Comparison of ENCODE assay signal across 26 cellular contexts in the genomic region with DNA sequence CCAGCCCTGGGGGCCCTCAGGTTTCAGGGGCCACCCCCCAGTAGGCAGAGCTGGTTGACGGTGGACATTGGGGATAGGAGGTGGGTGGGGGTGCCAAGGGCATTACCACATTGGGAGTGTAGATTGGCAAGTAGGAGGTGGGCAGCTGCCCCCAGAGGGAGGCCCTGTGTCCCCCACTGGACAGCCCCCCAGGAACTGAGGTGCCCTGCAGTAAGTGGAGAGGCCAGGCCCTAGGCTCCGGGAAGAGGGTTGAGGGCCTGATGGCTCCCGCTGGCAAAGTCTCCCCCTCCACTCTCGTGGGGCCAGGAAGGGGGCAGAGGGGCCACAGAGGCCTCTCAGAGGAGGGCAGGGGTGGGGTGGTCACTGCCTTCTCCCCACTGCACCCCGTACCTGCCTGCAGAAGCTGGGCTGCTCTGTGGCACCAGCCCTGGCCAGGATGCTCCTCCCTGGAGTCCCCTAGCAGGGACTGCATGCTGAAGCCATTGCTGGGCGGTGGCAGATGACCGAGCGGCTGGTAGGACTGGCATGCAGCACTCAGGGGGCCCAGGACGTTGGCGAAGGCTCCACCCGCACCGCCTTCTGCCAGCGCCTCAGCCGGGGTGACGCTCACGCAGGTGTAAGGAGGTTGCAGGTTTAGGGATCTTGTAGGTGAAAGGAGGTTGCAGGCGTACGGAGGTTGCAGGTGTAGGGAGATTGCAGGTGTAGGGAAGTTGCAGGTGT.
DNase-seq lines count a peak whose midpoint lies in the region; ATAC-seq, FAIRE-seq and TF ChIP-seq lines count a peak whose summit lies in the region.
"Had no signal": no experiment of that assay in that cellular context is flagged by ENCODE, and none has a peak within 500 bp of the region (broad histone marks: within the 10 kb centered on the region; RNA-seq: fewer than 3 reads in every experiment).

No MANE protein-coding gene starts in this region.

- H3K9ac ChIP-seq in GM12878 (ENCODE audit: control insufficient read depth, insufficient read depth, low read length), result no peak overlapping the region
- H3K9ac ChIP-seq in mucosa of rectum (ENCODE audit: low read depth in 1 of 2, low read length in 2 of 2), result peak overlapping the region; percentile 24 to 65

- no peaks in the 10 kb centered on the region for H3K9me3 ChIP-seq in right cardiac atrium (ENCODE audit: control insufficient read depth, low read length)
- no peaks in the 10 kb centered on the region; the same call in 2 of the 3 replicates for H3K9me3 ChIP-seq in GM12878 (replicated peaks; ENCODE audit: control insufficient read depth, insufficient read depth, low read length)
- H3K9me3 ChIP-seq in mucosa of rectum (ENCODE audit: control insufficient read depth in 2 of 2, low read length in 2 of 2), result no peaks in the 10 kb centered on the region
- H3K9me3 ChIP-seq in upper lobe of right lung, result no peaks in the 10 kb centered on the region
- H3K9me3 ChIP-seq: esophagus muscularis mucosa, HAP-1, MG63, SJSA1 had no signal

- TF ChIP-seq EP300 in GM12878 (IDR thresholded peaks at IDR 0.05; ENCODE audit: borderline replicate concordance in 1 of 2, control insufficient read depth in 1 of 2, low read depth in 2 of 2, low read length in 2 of 2), result no peak

- peaks cover 25 to 40% of the 10 kb centered on the region in 2 experiments for H3K36me3 ChIP-seq in GM12878 (ENCODE audit: control insufficient read depth in 2 of 2, insufficient read depth in 2 of 2, low read length in 1 of 2)
- peaks cover 23 to 48% of the 10 kb centered on the region in 2 donors for H3K36me3 ChIP-seq in mucosa of rectum (ENCODE audit: control insufficient read depth in 2 of 2, insufficient read depth in 2 of 2, low read length in 2 of 2)
- peaks cover 62% of the 10 kb centered on the region for H3K36me3 ChIP-seq in upper lobe of right lung

- H2AFZ ChIP-seq in GM12878 (ENCODE audit: control insufficient read depth, low read depth, low read length), result no peak overlapping the region

- TF ChIP-seq CTCF in GM12878 (IDR thresholded peaks at IDR 0.05 in 2 of 3, conservative IDR thresholded peaks at IDR 0.05 in 1 of 3; ENCODE audit: control insufficient read depth in 2 of 3, extremely low read depth in 1 of 3, insufficient read depth in 1 of 3, low read depth in 3 of 3, low read length in 3 of 3) (no peak), upper lobe of right lung (IDR thresholded peaks at IDR 0.05) (no peak)

- no peaks in the 10 kb centered on the region for H3K79me2 ChIP-seq in GM12878 (ENCODE audit: control insufficient read depth, insufficient read depth, low read length)

- ATAC-seq in Right ventricle myocardium inferior (no peak), right cardiac atrium (no peak), GM12878 (no peak; the same call in 1 of the 3 replicates), upper lobe of right lung (peak; percentile 4), HG03159 (IDR thresholded peaks at IDR 0.05; ENCODE audit: unreplicated experiment) (no peak)
- ATAC-seq: activated CD8-positive, alpha-beta memory T cell treated with anti-CD3 and anti-CD28 coated beads, Interleukin-2, amount 10 ng/mL, durations not matched to agents 7 days and 5 days had no signal

- DNase-seq in Right ventricle myocardium inferior (ENCODE audit: missing footprints) (peak; percentile 56), right cardiac atrium (no peak), GM12878 (ENCODE audit: low read depth, low spot score) (no peak), upper lobe of right lung (peak; percentile 53), cerebellum (ENCODE audit: low spot score) (no peak)
- no peak for DNase-seq in stimulated activated CD4-positive, alpha-beta T cell treated with anti-CD3 and anti-CD28 coated beads, Interleukin-2, amount 100 ng/mL, for 24 hours
- DNase-seq: ACHN; activated CD4-positive, CD25-positive, alpha-beta regulatory T cell treated with anti-CD3 and anti-CD28 coated beads, Interleukin-2, amount 50 U/mL, for 72 hours; activated CD8-positive, alpha-beta memory T cell treated with anti-CD3 and anti-CD28 coated beads, Interleukin-2, amount 10 ng/mL, durations not matched to agents 7 days and 5 days; activated gamma-delta T cell; central memory CD4-positive, alpha-beta T cell; DMS53; effector CD4-positive, alpha-beta T cell; IMR-90; MG63; midbrain; NCI-H1436 treated with DMSO at 0.1 percent for 48 hours; NCI-H2171; NCI-H526 treated with DMSO at 0.1 percent for 48 hours had no signal

- TF ChIP-seq RAD21 in GM12878 (IDR thresholded peaks at IDR 0.05; ENCODE audit: insufficient read depth, low read depth, low read length), result no peak

- no peaks in the 10 kb centered on the region for H4K20me1 ChIP-seq in GM12878 (ENCODE audit: control insufficient read depth, insufficient read depth)

- no peak overlapping the region for H3K27ac ChIP-seq in right cardiac atrium (ENCODE audit: low read length)
- H3K27ac ChIP-seq in GM12878 (ENCODE audit: control insufficient read depth, insufficient read depth), result no peak overlapping the region
- H3K27ac ChIP-seq in mucosa of rectum (ENCODE audit: low read depth in 2 of 2, low read length in 2 of 2), result peak overlapping the region; percentile 82 to 90
- peak overlapping the region; percentile 66 for H3K27ac ChIP-seq in upper lobe of right lung
- H3K27ac ChIP-seq: esophagus muscularis mucosa, SJSA1 had no signal

- CTCF ChIA-PET in GM12878 (lab: Yijun Ruan, JAX), result no interaction called here

- H3K4me3 ChIP-seq in right cardiac atrium (ENCODE audit: low read length), result no peak overlapping the region
- H3K4me3 ChIP-seq in GM12878, result no peak overlapping the region
- H3K4me3 ChIP-seq in mucosa of rectum (ENCODE audit: low read length in 2 of 2), result peak overlapping the region; percentile 57 to 66
- no peak overlapping the region for H3K4me3 ChIP-seq in upper lobe of right lung
- H3K4me3 ChIP-seq: esophagus muscularis mucosa, HAP-1, MG63, SJSA1 had no signal

- BruUV-seq in GM12878 (replicated peaks; lab: Mats Ljungman, UMichigan), result no TSS peak

- TF ChIP-seq POLR2A in GM12878 (IDR thresholded peaks at IDR 0.05; ENCODE audit: low read depth, low read length), result 0 out of 2 replicates have a peak, but pooled peaks have one; percentile 52

- RAD21 ChIA-PET in GM12878 (lab: Charles Lee; ENCODE audit: unreplicated experiment), result no interaction called here

- WGBS in right cardiac atrium, result 90% methylated on average over 18 of the region's 18 CpGs
- 89% methylated on average over 17 of the region's 18 CpGs for WGBS in GM12878 (ENCODE audit: insufficient coverage, insufficient replicate concordance, low lambda C conversion rate, missing lambda C conversion rate)

- H3K4me2 ChIP-seq in GM12878 (ENCODE audit: control insufficient read depth, insufficient read depth), result no peak overlapping the region

- in situ Hi-C loops in GM12878 (cut with MboI), result no loop called here

- no peak for FAIRE-seq in GM12878 (lab: Jason Lieb, UNC)
- FAIRE-seq: GM12892, urothelium cell line had no signal

- intact Hi-C loops in Right ventricle myocardium inferior (cut with DNase I) (no loop called here), right cardiac atrium (cut with DNase I) (no loop called here), GM12878 (cut with micrococcal nuclease; ENCODE audit: unreplicated experiment) (no loop called here), upper lobe of right lung (cut with DNase I) (no loop called here)

- SMC1A ChIA-PET in GM12878 (lab: Charles Lee; ENCODE audit: uncharacterized antibody, unreplicated experiment), result no interaction called here

- POLR2A ChIA-PET in GM12878 (lab: Charles Lee), result no interaction called here

- no peaks in the 10 kb centered on the region for H3K4me1 ChIP-seq in right cardiac atrium (ENCODE audit: control insufficient read depth, insufficient read depth, low read length)
- H3K4me1 ChIP-seq in GM12878 (ENCODE audit: control insufficient read depth, insufficient read depth, low read length), result no peaks in the 10 kb centered on the region
- H3K4me1 ChIP-seq in mucosa of rectum (ENCODE audit: control insufficient read depth in 2 of 2, insufficient read depth in 2 of 2, low read length in 2 of 2), result peaks cover 14 to 15% of the 10 kb centered on the region in 2 donors
- no peaks in the 10 kb centered on the region for H3K4me1 ChIP-seq in upper lobe of right lung
- H3K4me1 ChIP-seq: esophagus muscularis mucosa, HAP-1, SJSA1 had no signal

- H3K27me3 ChIP-seq in right cardiac atrium (ENCODE audit: control insufficient read depth, insufficient read depth) (no peaks in the 10 kb centered on the region), GM12878 (replicated peaks in 1 of 2; ENCODE audit: control insufficient read depth in 2 of 2, insufficient read depth in 2 of 2, low read length in 1 of 2) (no peaks in the 10 kb centered on the region), mucosa of rectum (ENCODE audit: control insufficient read depth in 2 of 2, insufficient read depth in 2 of 2, low read length in 2 of 2) (no peaks in the 10 kb centered on the region), upper lobe of right lung (no peaks in the 10 kb centered on the region)
- H3K27me3 ChIP-seq: esophagus muscularis mucosa, MG63, SJSA1 had no signal

TF ChIP-seq in GM12878, 131 proteins besides CTCF, POLR2A, EP300 and RAD21:
- no peak for TF ChIP-seq NR2C1 (IDR thresholded peaks at IDR 0.05)
- TF ChIP-seq TBL1XR1 (IDR thresholded peaks at IDR 0.05; ENCODE audit: low read depth, low read length), result no peak
TF ChIP-seq in GM12878: peak in this region for 0.

Comparison
In these comparisons a context has a peak if more than half of its experiments do, and no peak if none do; other contexts are left out.
1. DNase-seq: peak in Right ventricle myocardium inferior (single experiment) and upper lobe of right lung (single experiment); none in right cardiac atrium (0 of 3), GM12878 (single experiment), cerebellum (single experiment) and stimulated activated CD4-positive, alpha-beta T cell treated with anti-CD3 and anti-CD28 coated beads, Interleukin-2, amount 100 ng/mL, for 24 hours (0 of 2).
2. H3K27ac ChIP-seq: peak in mucosa of rectum (2 of 2) and upper lobe of right lung (single experiment); none in right cardiac atrium (single experiment) and GM12878 (single experiment).
3. H3K4me3 ChIP-seq: peak in mucosa of rectum (2 of 2); none in right cardiac atrium (single experiment), GM12878 (single experiment) and upper lobe of right lung (single experiment).